Comparison of ENCODE assay signal across 11 cellular contexts in genomic region chr6:33967966-33968724, GRCh38.
DNase-seq lines count a peak whose midpoint lies in the region; ATAC-seq, FAIRE-seq and TF ChIP-seq lines count a peak whose summit lies in the region.
"Had no signal": no experiment of that assay in that cellular context is flagged by ENCODE, and none has a peak within 500 bp of the region (broad histone marks: within the 10 kb centered on the region; RNA-seq: fewer than 3 reads in every experiment).

No MANE protein-coding gene starts in this region.

- in situ Hi-C loops in gastrocnemius medialis (cut with MboI; ENCODE audit: low sequenced_read_pairs in 4 of 4) = no loop called here

- H3K23ac ChIP-seq in mesenchymal stem cell (ENCODE audit: low read length in 2 of 2) = no peak overlapping the region

- no peak for DNase-seq in astrocyte (ENCODE audit: low read depth)
- peak; percentile 2 for DNase-seq in mesenchymal stem cell
- no peak for DNase-seq in gastrocnemius medialis
- DNase-seq in urothelium cell line (ENCODE audit: low spot score) = no peak
- DNase-seq: activated T-cell treated with anti-CD3 and anti-CD28 coated beads, Interleukin-2, amount 50 U/mL, for 4 hours; stimulated activated CD4-positive, alpha-beta T cell treated with anti-CD3 and anti-CD28 coated beads, Interleukin-4, amount 100 ng/mL, for 4 hours had no signal

- no peaks in the 10 kb centered on the region for H3K79me1 ChIP-seq in mesenchymal stem cell (replicated peaks; ENCODE audit: low read length, poor library complexity, severe bottlenecking)

- no peak overlapping the region for H2BK5ac ChIP-seq in mesenchymal stem cell (ENCODE audit: low read depth, low read length, poor library complexity, severe bottlenecking)

- H3K4me2 ChIP-seq in DOHH2 (ENCODE audit: low read length) (no peak overlapping the region), astrocyte (ENCODE audit: low read length) (no peak overlapping the region), mesenchymal stem cell (ENCODE audit: low read length, poor library complexity, severe bottlenecking) (no peak overlapping the region)

- no peak for TF ChIP-seq EP300 in Ishikawa (IDR thresholded peaks at IDR 0.05; ENCODE audit: borderline replicate concordance)

- no peak overlapping the region for H4K8ac ChIP-seq in mesenchymal stem cell (ENCODE audit: low read length)

- no peak overlapping the region for H2BK15ac ChIP-seq in mesenchymal stem cell (ENCODE audit: low read depth, poor library complexity, severe bottlenecking)

- H3K4me1 ChIP-seq in DOHH2 (ENCODE audit: control insufficient read depth, low read length) (no peaks in the 10 kb centered on the region), astrocyte (ENCODE audit: insufficient read depth, low read length) (no peaks in the 10 kb centered on the region), mesenchymal stem cell (ENCODE audit: control insufficient read depth, insufficient read depth, low read depth, low read length) (peaks cover 1% of the 10 kb centered on the region), gastrocnemius medialis (no peaks in the 10 kb centered on the region)

- no peak overlapping the region for H4K91ac ChIP-seq in mesenchymal stem cell (ENCODE audit: low read length)

- no peaks in the 10 kb centered on the region for H3F3A ChIP-seq in DOHH2 (ENCODE audit: control insufficient read depth, insufficient read depth)

- no peak overlapping the region for H2AK5ac ChIP-seq in mesenchymal stem cell (ENCODE audit: low read length, severe bottlenecking)

- H3K79me2 ChIP-seq in DOHH2 (ENCODE audit: control insufficient read depth, low read length) (no peaks in the 10 kb centered on the region), astrocyte (ENCODE audit: insufficient read depth, low read length) (no peaks in the 10 kb centered on the region)

- H3K4ac ChIP-seq in mesenchymal stem cell (ENCODE audit: low read depth in 1 of 2, low read length in 2 of 2) = no peak overlapping the region

- TF ChIP-seq POLR2A in gastrocnemius medialis (IDR thresholded peaks at IDR 0.05) = no peak

- no peak for FAIRE-seq in astrocyte (lab: Jason Lieb, UNC)
- FAIRE-seq in urothelium cell line (lab: Jason Lieb, UNC) = no peak

- H3K9me3 ChIP-seq in DOHH2 (ENCODE audit: control insufficient read depth, insufficient read depth, low read length) (no peaks in the 10 kb centered on the region), astrocyte (ENCODE audit: insufficient read depth, low read depth, low read length) (no peaks in the 10 kb centered on the region), mesenchymal stem cell (ENCODE audit: control insufficient read depth, low read length) (peaks cover 12% of the 10 kb centered on the region), gastrocnemius medialis (no peaks in the 10 kb centered on the region)

- H2BK12ac ChIP-seq in mesenchymal stem cell (ENCODE audit: low read length in 2 of 2) = no peak overlapping the region

- peak; percentile 25 for TF ChIP-seq CTCF in DOHH2 (IDR thresholded peaks at IDR 0.05; ENCODE audit: low read depth, low read length, poor library complexity, severe bottlenecking)
- TF ChIP-seq CTCF in astrocyte (IDR thresholded peaks at IDR 0.05; ENCODE audit: insufficient read depth, low read depth, low read length) = peak; percentile 8
- TF ChIP-seq CTCF in gastrocnemius medialis (IDR thresholded peaks at IDR 0.05 in 4 of 5, conservative IDR thresholded peaks at IDR 0.05 in 1 of 5) = no peak

- TF ChIP-seq RAD21 in Ishikawa (IDR thresholded peaks at IDR 0.05; ENCODE audit: low read depth) = peak; percentile 62

- H3K4me3 Mint-ChIP-seq in astrocyte (ENCODE audit: unreplicated experiment) = no peak overlapping the region
- H3K4me3 Mint-ChIP-seq: activated T-cell treated with anti-CD3 and anti-CD28 coated beads, Interleukin-2, amount 50 U/mL, for 4 hours had no signal

- no peak overlapping the region for H3K14ac ChIP-seq in mesenchymal stem cell (ENCODE audit: low read length in 2 of 2)

- no peaks in the 10 kb centered on the region for H3K9me2 ChIP-seq in DOHH2 (replicated peaks; ENCODE audit: control insufficient read depth, low read length)

- peaks cover 2% of the 10 kb centered on the region for H3K36me3 Mint-ChIP-seq in astrocyte (ENCODE audit: low read depth, unreplicated experiment)

- H3K27me3 Mint-ChIP-seq in astrocyte (ENCODE audit: low read depth, unreplicated experiment) = peaks cover 34% of the 10 kb centered on the region

- H3K36me3 ChIP-seq in DOHH2 (ENCODE audit: control insufficient read depth, low read length) (no peaks in the 10 kb centered on the region), astrocyte (ENCODE audit: insufficient read depth, low read length) (no peaks in the 10 kb centered on the region), mesenchymal stem cell (ENCODE audit: control insufficient read depth in 1 of 2, insufficient read depth in 2 of 2, low read depth in 1 of 2, low read length in 2 of 2) (no peaks in the 10 kb centered on the region), gastrocnemius medialis (no peaks in the 10 kb centered on the region)

- H3K4me3 ChIP-seq in DOHH2 (ENCODE audit: low read length) = no peak overlapping the region
- no peak overlapping the region for H3K4me3 ChIP-seq in astrocyte (ENCODE audit: insufficient read depth, low read depth, low read length)
- no peak overlapping the region for H3K4me3 ChIP-seq in mesenchymal stem cell (ENCODE audit: insufficient read depth in 1 of 2, low read depth in 1 of 2, low read length in 2 of 2)
- H3K4me3 ChIP-seq in gastrocnemius medialis = no peak overlapping the region

- H3K27me3 ChIP-seq in DOHH2 (ENCODE audit: control insufficient read depth, low read length) = peaks cover 28% of the 10 kb centered on the region
- H3K27me3 ChIP-seq in astrocyte (ENCODE audit: insufficient read depth, low read length) = peaks cover 16% of the 10 kb centered on the region
- H3K27me3 ChIP-seq in mesenchymal stem cell (ENCODE audit: control insufficient read depth in 1 of 2, insufficient read depth in 1 of 2, low read length in 2 of 2) = peaks cover 48 to 67% of the 10 kb centered on the region in 2 experiments
- H3K27me3 ChIP-seq in gastrocnemius medialis = peaks cover 14 to 38% (median 34%) of the 10 kb centered on the region in 3 donors

- H3K9ac ChIP-seq in astrocyte (ENCODE audit: low read length) (no peak overlapping the region), mesenchymal stem cell (ENCODE audit: low read length) (no peak overlapping the region)

- H3K18ac ChIP-seq in mesenchymal stem cell (ENCODE audit: low read depth in 1 of 2, low read length in 2 of 2) = no peak overlapping the region

- H2BK120ac ChIP-seq in mesenchymal stem cell (ENCODE audit: low read depth, low read length) = no peak overlapping the region

- no peak for ATAC-seq in gastrocnemius medialis
- ATAC-seq in HG02678 (IDR thresholded peaks at IDR 0.05; ENCODE audit: unreplicated experiment) = no peak
- ATAC-seq in HG02870 (IDR thresholded peaks at IDR 0.05; ENCODE audit: unreplicated experiment) = no peak
- ATAC-seq: activated T-cell treated with anti-CD3 and anti-CD28 coated beads, Interleukin-2, amount 50 U/mL, for 4 hours had no signal

- no peak overlapping the region for H2AFZ ChIP-seq in astrocyte (ENCODE audit: low read depth, low read length)
- no peak overlapping the region for H2AFZ ChIP-seq in mesenchymal stem cell (ENCODE audit: low read depth, low read length)

- peaks cover 22% of the 10 kb centered on the region for H3K9me3 Mint-ChIP-seq in astrocyte (ENCODE audit: unreplicated experiment)

- H3K4me1 Mint-ChIP-seq in astrocyte (ENCODE audit: low read depth, unreplicated experiment) = no peaks in the 10 kb centered on the region

- 42% methylated on average over 3 of the region's 3 CpGs for WGBS in mesenchymal stem cell

- H4K20me1 ChIP-seq in DOHH2 (ENCODE audit: control insufficient read depth, insufficient read depth, low read depth, low read length) (no peaks in the 10 kb centered on the region), astrocyte (ENCODE audit: insufficient read depth, low read length) (no peaks in the 10 kb centered on the region)

- H3K27ac Mint-ChIP-seq in astrocyte (ENCODE audit: unreplicated experiment) = no peak overlapping the region

- no peak overlapping the region for H3K27ac ChIP-seq in DOHH2 (ENCODE audit: low read depth, low read length)
- no peak overlapping the region for H3K27ac ChIP-seq in astrocyte (ENCODE audit: low read depth, low read length)
- H3K27ac ChIP-seq in mesenchymal stem cell (ENCODE audit: low read length, poor library complexity, severe bottlenecking) = no peak overlapping the region
- H3K27ac ChIP-seq in gastrocnemius medialis = no peak overlapping the region
- H3K27ac ChIP-seq: epithelial cell of prostate had no signal

- intact Hi-C loops in gastrocnemius medialis (cut with DNase I; ENCODE audit: low total_unique reads) = no loop called here

TF ChIP-seq in Ishikawa, 13 proteins besides CTCF, POLR2A, EP300 and RAD21:
- TF ChIP-seq YY1 (IDR thresholded peaks at IDR 0.05; ENCODE audit: low read depth) (no peak), USF1 (IDR thresholded peaks at IDR 0.05) (no peak), NFIC (IDR thresholded peaks at IDR 0.05) (no peak), ZBTB7A (IDR thresholded peaks at IDR 0.05; ENCODE audit: low read depth) (no peak), TAF1 (IDR thresholded peaks at IDR 0.05; ENCODE audit: low read depth) (no peak), TEAD4 (IDR thresholded peaks at IDR 0.05) (no peak), CEBPB (IDR thresholded peaks at IDR 0.05) (no peak), MAX (IDR thresholded peaks at IDR 0.05) (no peak), TCF12 (IDR thresholded peaks at IDR 0.05; ENCODE audit: low read depth) (no peak)
TF ChIP-seq in Ishikawa: peak in this region for 0.

Comparison
In these comparisons a context has a peak if more than half of its experiments do, and no peak if none do; other contexts are left out.
1. CTCF ChIP-seq: peak in DOHH2 (single experiment) and astrocyte (single experiment); none in gastrocnemius medialis (0 of 5).